Comparison of ENCODE assay signal across 28 cellular contexts in genomic region chr5:160797020-160797419, GRCh38. TPM values are rescaled to one million over a fixed set of nuclear protein-coding genes. Genes with fewer than 3 reads are reported as not detected.
"Had no signal": no experiment of that assay in that cellular context is flagged by ENCODE, and none has a peak within 500 bp of the region (broad histone marks: within the 10 kb centered on the region; RNA-seq: fewer than 3 reads in every experiment).

No MANE protein-coding gene starts in this region.

- H3K4me3 Mint-ChIP-seq: stimulated activated effector memory CD8-positive, alpha-beta T cell treated with anti-CD3 and anti-CD28 coated beads, Interleukin-12 subunit alpha, Interleukin-12 subunit beta, amount 100 ng/mL, for 72 hours; stimulated activated memory B cell treated with anti-CD40 and anti-IgM and Interleukin-4, amounts not matched to agents 10 μg/mL and 1 μg/mL and 100 μg/mL, for 72 hours; stimulated activated naive CD8-positive, alpha-beta T cell treated with anti-CD3 and anti-CD28 coated beads, Interleukin-15, amount 100 ng/mL, for 72 hours; stimulated activated naive CD8-positive, alpha-beta T cell treated with anti-CD3 and anti-CD28 coated beads, Interleukin-15, Interleukin-2, amounts not matched to agents 100 ng/mL and 50 ng/mL, for 24 hours; type B pancreatic cell had no signal

- H3K27me3 Mint-ChIP-seq: stimulated activated naive B cell treated with anti-CD40 and anti-IgM and Interleukin-4, amounts not matched to agents 10 μg/mL and 1 μg/mL and 100 μg/mL, for 72 hours; stimulated activated naive CD8-positive, alpha-beta T cell treated with anti-CD3 and anti-CD28 coated beads, Interleukin-15, amount 100 ng/mL, for 72 hours; stimulated activated naive CD8-positive, alpha-beta T cell treated with anti-CD3 and anti-CD28 coated beads, Interleukin-15, Interleukin-2, amounts not matched to agents 100 ng/mL and 50 ng/mL, for 24 hours; type B pancreatic cell had no signal

- H3K27me3 ChIP-seq: stomach, suprapubic skin, testis, thyroid gland, tibial artery, tibial nerve, transverse colon, upper lobe of left lung, upper lobe of right lung, uterus, vagina had no signal

- DNase-seq: stimulated activated CD4-positive, alpha-beta T cell treated with anti-CD3 and anti-CD28 coated beads, Interleukin-2, amount 100 ng/mL, for 48 hours; stimulated activated CD4-positive, alpha-beta T cell treated with anti-CD3 and anti-CD28 coated beads, Interleukin-4, amount 100 ng/mL, for 1 hour; stimulated activated CD4-positive, alpha-beta T cell treated with anti-CD3 and anti-CD28 coated beads, Interleukin-4, amount 100 ng/mL, for 24 hours; stimulated activated CD4-positive, alpha-beta T cell treated with anti-CD3 and anti-CD28 coated beads, Interleukin-4, amount 100 ng/mL, for 4 hours; stimulated activated CD8-positive, alpha-beta memory T cell treated with anti-CD3 and anti-CD28 coated beads, Interleukin-4, amount 100 ng/mL, for 48 hours; stimulated activated naive B cell treated with anti-CD40 and anti-IgM and Interleukin-4, amounts not matched to agents 10 μg/mL and 1 μg/mL and 100 μg/mL, for 72 hours; stimulated activated naive CD4-positive, alpha-beta T cell; stimulated activated naive CD4-positive, alpha-beta T cell treated with Interleukin-2 at 50 U/mL for 16 hours; stimulated activated naive CD8-positive, alpha-beta T cell treated with anti-CD3 and anti-CD28 coated beads, Interleukin-15, amount 100 ng/mL, for 72 hours; stimulated activated naive CD8-positive, alpha-beta T cell treated with anti-CD3 and anti-CD28 coated beads, Interleukin-15, Interleukin-2, amounts not matched to agents 100 U/mL and 50 U/mL, for 24 hours; stomach; substantia nigra; testis; thyroid gland; tibial artery; transverse colon; trophoblast cell; upper lobe of left lung; upper lobe of right lung; uterus had no signal

- H3K4me1 ChIP-seq: suprapubic skin, testis, tibial artery, uterus, vagina had no signal

- H3K9me3 ChIP-seq: stomach, suprapubic skin, testis, thoracic aorta, thyroid gland, tibial artery, tibial nerve, transverse colon, upper lobe of left lung, upper lobe of right lung, uterus, vagina had no signal

- H3K27ac ChIP-seq: stomach, suprapubic skin, testis, thoracic aorta, thyroid gland, tibial artery, tibial nerve, transverse colon, upper lobe of left lung, upper lobe of right lung, uterus, vagina had no signal

- H3K36me3 ChIP-seq: stomach, suprapubic skin, thoracic aorta, thyroid gland, tibial artery, tibial nerve, transverse colon, upper lobe of left lung, upper lobe of right lung, uterus, vagina had no signal

- H3K9me3 Mint-ChIP-seq: stimulated activated effector memory CD8-positive, alpha-beta T cell treated with anti-CD3 and anti-CD28 coated beads, Interleukin-12 subunit alpha, Interleukin-12 subunit beta, amount 100 ng/mL, for 72 hours; stimulated activated memory B cell treated with anti-CD40 and anti-IgM and Interleukin-4, amounts not matched to agents 10 μg/mL and 1 μg/mL and 100 μg/mL, for 72 hours; stimulated activated naive B cell treated with anti-CD40 and anti-IgM and Interleukin-4, amounts not matched to agents 10 μg/mL and 1 μg/mL and 100 μg/mL, for 72 hours; stimulated activated naive CD8-positive, alpha-beta T cell treated with anti-CD3 and anti-CD28 coated beads, Interleukin-15, Interleukin-2, amounts not matched to agents 100 ng/mL and 50 ng/mL, for 24 hours; type B pancreatic cell had no signal

- H3K4me3 ChIP-seq: stomach, suprapubic skin, testis, thoracic aorta, thyroid gland, tibial artery, tibial nerve, transverse colon, upper lobe of left lung, upper lobe of right lung, uterus, vagina had no signal

- H3K27ac Mint-ChIP-seq: stimulated activated effector memory CD8-positive, alpha-beta T cell treated with anti-CD3 and anti-CD28 coated beads, Interleukin-12 subunit alpha, Interleukin-12 subunit beta, amount 100 ng/mL, for 72 hours; stimulated activated memory B cell treated with anti-CD40 and anti-IgM and Interleukin-4, amounts not matched to agents 10 μg/mL and 1 μg/mL and 100 μg/mL, for 72 hours; stimulated activated naive CD8-positive, alpha-beta T cell treated with anti-CD3 and anti-CD28 coated beads, Interleukin-15, amount 100 ng/mL, for 72 hours; stimulated activated naive CD8-positive, alpha-beta T cell treated with anti-CD3 and anti-CD28 coated beads, Interleukin-15, Interleukin-2, amounts not matched to agents 100 ng/mL and 50 ng/mL, for 24 hours; type B pancreatic cell had no signal

- H3K36me3 Mint-ChIP-seq: stimulated activated effector memory CD8-positive, alpha-beta T cell treated with anti-CD3 and anti-CD28 coated beads, Interleukin-12 subunit alpha, Interleukin-12 subunit beta, amount 100 ng/mL, for 72 hours; stimulated activated memory B cell treated with anti-CD40 and anti-IgM and Interleukin-4, amounts not matched to agents 10 μg/mL and 1 μg/mL and 100 μg/mL, for 72 hours; type B pancreatic cell had no signal

- H3K4me1 Mint-ChIP-seq: stimulated activated effector memory CD8-positive, alpha-beta T cell treated with anti-CD3 and anti-CD28 coated beads, Interleukin-12 subunit alpha, Interleukin-12 subunit beta, amount 100 ng/mL, for 72 hours; stimulated activated naive CD8-positive, alpha-beta T cell treated with anti-CD3 and anti-CD28 coated beads, Interleukin-15, amount 100 ng/mL, for 72 hours had no signal

RNA-seq across cellular contexts. Expression of gene ATP10B, which starts 55.0 kb away (rescaled TPM):
- total RNA-seq: upper lobe of right lung had no signal
